9 cellular contexts compared by ENCODE assay signal in the genomic region with DNA sequence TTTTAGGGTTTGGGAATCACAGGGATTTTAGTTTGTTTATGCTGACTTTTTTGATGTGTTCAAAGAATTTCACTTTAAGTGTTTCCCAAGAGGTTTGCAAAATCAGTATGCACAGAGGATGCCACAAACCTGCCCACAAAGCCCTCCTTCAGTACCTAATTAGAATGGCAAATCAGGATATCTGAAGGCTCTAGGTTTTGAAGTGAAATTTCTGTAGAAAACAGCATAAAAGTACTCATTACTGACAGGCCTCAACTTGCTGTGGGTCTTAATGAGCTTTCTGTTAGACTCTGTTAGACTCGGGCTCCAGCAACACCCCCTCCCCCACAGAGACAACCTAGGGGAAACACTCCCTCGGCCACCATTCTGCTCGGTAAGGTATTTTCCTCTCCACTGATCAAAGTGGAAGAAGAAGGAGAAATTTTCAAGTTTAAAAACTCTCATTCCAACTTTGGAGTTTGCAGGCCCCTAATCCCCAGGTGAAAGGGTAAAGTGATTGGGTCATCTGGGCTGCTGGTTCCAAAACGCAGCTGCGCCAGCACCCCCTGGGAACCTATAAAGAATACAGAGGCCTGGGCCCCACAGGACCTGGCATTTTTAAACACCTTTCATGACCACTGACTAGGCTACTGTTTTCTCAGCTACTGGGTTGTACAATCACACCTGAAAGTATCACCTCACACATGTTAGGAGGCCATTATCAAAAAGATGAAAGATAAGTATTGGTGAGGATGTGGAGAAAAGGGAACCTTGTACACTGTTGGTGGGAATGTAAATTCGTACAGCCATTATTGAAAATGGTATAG.
DNase-seq lines count a peak whose midpoint lies in the region; ATAC-seq lines count a peak whose summit lies in the region.
"Had no signal": no experiment of that assay in that cellular context is flagged by ENCODE, and none has a peak within 500 bp of the region (broad histone marks: within the 10 kb centered on the region; RNA-seq: fewer than 3 reads in every experiment).

No MANE protein-coding gene starts in this region.

- POLR2A ChIA-PET in T-cell (lab: Charles Lee), result no interaction called here

- H3K4me3 Mint-ChIP-seq in stimulated activated naive B cell treated with anti-CD40 and anti-IgM and Interleukin-4, amounts not matched to agents 10 μg/mL and 1 μg/mL and 100 μg/mL, for 72 hours, result peak overlapping the region; percentile 37 to 73
- no peak overlapping the region for H3K4me3 Mint-ChIP-seq in T-cell
- H3K4me3 Mint-ChIP-seq: natural killer cell treated with Interleukin-12 subunit alpha and Interleukin-12 subunit beta and Interleukin-15 and Interleukin-18, amount 100 ng/mL, for 72 hours had no signal

- peak overlapping the region; percentile 68 for H3K27ac Mint-ChIP-seq in stimulated activated naive B cell treated with anti-CD40 and anti-IgM and Interleukin-4, amounts not matched to agents 10 μg/mL and 1 μg/mL and 100 μg/mL, for 72 hours
- no peak overlapping the region for H3K27ac Mint-ChIP-seq in T-cell
- H3K27ac Mint-ChIP-seq: natural killer cell treated with Interleukin-12 subunit alpha and Interleukin-12 subunit beta and Interleukin-15 and Interleukin-18, amount 100 ng/mL, for 72 hours had no signal

- intact Hi-C loops in cardiac septum (cut with DNase I), result loop anchor here (1.0 kb wide), 1 partner anchor 117 kb away; no protein-coding TSS in a partner anchor

- ATAC-seq in HG02840 (IDR thresholded peaks at IDR 0.05; ENCODE audit: low FRiP score, unreplicated experiment) (peak; percentile 65), T-cell (replicated peaks in 1 of 4) (no peak)
- ATAC-seq in stimulated activated naive B cell treated with anti-CD40 and anti-IgM and Interleukin-4, amounts not matched to agents 10 μg/mL and 1 μg/mL and 100 μg/mL, for 72 hours (replicated peaks), result peak; percentile 87 to 93

- CTCF ChIA-PET in T-cell (lab: Charles Lee), result interaction anchor here in 1 of 2 donors (0.7 kb wide), 1 partner anchor 10 kb away, joined by 6 read pairs; no protein-coding TSS in a partner anchor

- peak; percentile 13 to 20 for DNase-seq in activated CD4-positive, alpha-beta T cell treated with anti-CD3 and anti-CD28 coated beads, Interleukin-2, amount 50 U/mL, for 48 hours
- DNase-seq in activated CD4-positive, alpha-beta T cell treated with anti-CD3 and anti-CD28 coated beads, Interleukin-2, amount 50 U/mL, for 4 hours, result no peak
- DNase-seq in NCI-H526 treated with DMSO at 0.1 percent for 48 hours (lab: John Stamatoyannopoulos, UW) (peak; percentile 86), cardiac septum (ENCODE audit: low spot score) (no peak), T-cell (no peak), NCI-H1930 (lab: John Stamatoyannopoulos, UW) (no peak)
- DNase-seq in stimulated activated naive B cell treated with anti-CD40 and anti-IgM and Interleukin-4, amounts not matched to agents 10 μg/mL and 1 μg/mL and 100 μg/mL, for 72 hours, result peak; percentile 44

- no peaks in the 10 kb centered on the region for H3K36me3 Mint-ChIP-seq in stimulated activated naive B cell treated with anti-CD40 and anti-IgM and Interleukin-4, amounts not matched to agents 10 μg/mL and 1 μg/mL and 100 μg/mL, for 72 hours
- no peaks in the 10 kb centered on the region for H3K36me3 Mint-ChIP-seq in T-cell
- H3K36me3 Mint-ChIP-seq: natural killer cell treated with Interleukin-12 subunit alpha and Interleukin-12 subunit beta and Interleukin-15 and Interleukin-18, amount 100 ng/mL, for 72 hours had no signal

- no peaks in the 10 kb centered on the region for H3K27me3 Mint-ChIP-seq in stimulated activated naive B cell treated with anti-CD40 and anti-IgM and Interleukin-4, amounts not matched to agents 10 μg/mL and 1 μg/mL and 100 μg/mL, for 72 hours
- H3K27me3 Mint-ChIP-seq in T-cell, result no peaks in the 10 kb centered on the region
- H3K27me3 Mint-ChIP-seq: natural killer cell treated with Interleukin-12 subunit alpha and Interleukin-12 subunit beta and Interleukin-15 and Interleukin-18, amount 100 ng/mL, for 72 hours had no signal

- H3K4me1 Mint-ChIP-seq in stimulated activated naive B cell treated with anti-CD40 and anti-IgM and Interleukin-4, amounts not matched to agents 10 μg/mL and 1 μg/mL and 100 μg/mL, for 72 hours, result peaks cover 13 to 27% of the 10 kb centered on the region in 2 donors
- peaks cover 0 to 3% (median 0%) of the 10 kb centered on the region in 3 donors for H3K4me1 Mint-ChIP-seq in T-cell

- no peaks in the 10 kb centered on the region for H3K9me3 Mint-ChIP-seq in stimulated activated naive B cell treated with anti-CD40 and anti-IgM and Interleukin-4, amounts not matched to agents 10 μg/mL and 1 μg/mL and 100 μg/mL, for 72 hours
- H3K9me3 Mint-ChIP-seq in T-cell, result no peaks in the 10 kb centered on the region
- H3K9me3 Mint-ChIP-seq: natural killer cell treated with Interleukin-12 subunit alpha and Interleukin-12 subunit beta and Interleukin-15 and Interleukin-18, amount 100 ng/mL, for 72 hours had no signal

Comparison
In these comparisons a context has a peak if more than half of its experiments do, and no peak if none do; other contexts are left out.
1. DNase-seq: peak in activated CD4-positive, alpha-beta T cell treated with anti-CD3 and anti-CD28 coated beads, Interleukin-2, amount 50 U/mL, for 48 hours (2 of 2), NCI-H526 treated with DMSO at 0.1 percent for 48 hours (single experiment) and stimulated activated naive B cell treated with anti-CD40 and anti-IgM and Interleukin-4, amounts not matched to agents 10 μg/mL and 1 μg/mL and 100 μg/mL, for 72 hours (single experiment); none in activated CD4-positive, alpha-beta T cell treated with anti-CD3 and anti-CD28 coated beads, Interleukin-2, amount 50 U/mL, for 4 hours (0 of 2), cardiac septum (single experiment), T-cell (0 of 34) and NCI-H1930 (0 of 2).
2. ATAC-seq: peak in HG02840 (single experiment) and stimulated activated naive B cell treated with anti-CD40 and anti-IgM and Interleukin-4, amounts not matched to agents 10 μg/mL and 1 μg/mL and 100 μg/mL, for 72 hours (2 of 2); none in T-cell (0 of 4).
3. H3K4me3 Mint-ChIP-seq: peak in stimulated activated naive B cell treated with anti-CD40 and anti-IgM and Interleukin-4, amounts not matched to agents 10 μg/mL and 1 μg/mL and 100 μg/mL, for 72 hours (2 of 2); none in T-cell (0 of 3).